ENCODE assay signal across 7 cellular contexts in genomic region chr5:173010547-173011464, GRCh38. TPM values are rescaled to one million over a fixed set of nuclear protein-coding genes. Genes with fewer than 3 reads are reported as not detected.
DNase-seq lines count a peak whose midpoint lies in the region; ATAC-seq lines count a peak whose summit lies in the region.

No MANE protein-coding gene starts in this region.

- peaks cover 55% of the 10 kb centered on the region for H3K4me1 Mint-ChIP-seq in central memory CD8-positive, alpha-beta T cell
- H3K4me1 Mint-ChIP-seq in activated naive CD4-positive, alpha-beta T cell treated with anti-CD3 and anti-CD28 coated beads, Interleukin-2, amount 10 ng/mL, durations not matched to agents 7 days and 5 days = peaks cover 2% of the 10 kb centered on the region

- H3K27ac Mint-ChIP-seq in central memory CD8-positive, alpha-beta T cell (ENCODE audit: low read depth) = peak overlapping the region; percentile 33
- no peak overlapping the region for H3K27ac Mint-ChIP-seq in activated naive CD4-positive, alpha-beta T cell treated with anti-CD3 and anti-CD28 coated beads, Interleukin-2, amount 10 ng/mL, durations not matched to agents 7 days and 5 days

- peak overlapping the region; percentile 30 for H3K27ac ChIP-seq in substantia nigra (ENCODE audit: low read depth, low read length, poor library complexity, severe bottlenecking)

- H3K27me3 Mint-ChIP-seq in central memory CD8-positive, alpha-beta T cell = no peaks in the 10 kb centered on the region
- H3K27me3 Mint-ChIP-seq in activated naive CD4-positive, alpha-beta T cell treated with anti-CD3 and anti-CD28 coated beads, Interleukin-2, amount 10 ng/mL, durations not matched to agents 7 days and 5 days = no peaks in the 10 kb centered on the region

- no peak overlapping the region for H3K4me3 Mint-ChIP-seq in central memory CD8-positive, alpha-beta T cell
- H3K4me3 Mint-ChIP-seq in activated naive CD4-positive, alpha-beta T cell treated with anti-CD3 and anti-CD28 coated beads, Interleukin-2, amount 10 ng/mL, durations not matched to agents 7 days and 5 days = no peak overlapping the region

- DNase-seq in central memory CD8-positive, alpha-beta T cell (ENCODE audit: low spot score in 2 of 2) = no peak
- DNase-seq in kidney tubule cell (ENCODE audit: low spot score) (peak; percentile 79), substantia nigra (lab: John Stamatoyannopoulos, UW) (peak in 39 of 49 donors; percentile 8 to 77 (median 35)), ureter (ENCODE audit: low spot score) (no peak), KG1 (lab: John Stamatoyannopoulos, UW) (no peak)
- no peak for DNase-seq in activated naive CD4-positive, alpha-beta T cell treated with anti-CD3 and anti-CD28 coated beads, Interleukin-2, amount 10 ng/mL, durations not matched to agents 7 days and 5 days

- peaks cover 11% of the 10 kb centered on the region for H3K36me3 Mint-ChIP-seq in central memory CD8-positive, alpha-beta T cell (ENCODE audit: insufficient read depth)
- H3K36me3 Mint-ChIP-seq in activated naive CD4-positive, alpha-beta T cell treated with anti-CD3 and anti-CD28 coated beads, Interleukin-2, amount 10 ng/mL, durations not matched to agents 7 days and 5 days = peaks cover 11% of the 10 kb centered on the region

- H3K9me3 Mint-ChIP-seq in central memory CD8-positive, alpha-beta T cell = no peaks in the 10 kb centered on the region
- no peaks in the 10 kb centered on the region for H3K9me3 Mint-ChIP-seq in activated naive CD4-positive, alpha-beta T cell treated with anti-CD3 and anti-CD28 coated beads, Interleukin-2, amount 10 ng/mL, durations not matched to agents 7 days and 5 days

- CTCF ChIA-PET in activated naive CD4-positive, alpha-beta T cell treated with anti-CD3 and anti-CD28 coated beads, Interleukin-2, amount 10 ng/mL, durations not matched to agents 7 days and 5 days (lab: Charles Lee) = interaction anchor here (1.3 to 1.5 kb wide), 3 partner anchors 8 to 180 kb away, joined by 3 to 5 read pairs (median 4); no protein-coding TSS in a partner anchor

- ATAC-seq in HG02870 (IDR thresholded peaks at IDR 0.05; ENCODE audit: unreplicated experiment) = peak; percentile 26
- ATAC-seq in central memory CD8-positive, alpha-beta T cell (replicated peaks; ENCODE audit: extremely low read depth, poor library complexity, severe bottlenecking) = no peak

RNA-seq across cellular contexts. Expression of gene ATP6V0E1, which starts 27.2 kb away (rescaled TPM):
- 208 TPM for total RNA-seq in ureter

RNA-seq across cellular contexts. Expression of gene CREBRF, which starts 45.3 kb away (rescaled TPM):
- 36.5 TPM for total RNA-seq in ureter

RNA-seq across cellular contexts. Expression of gene RPL26L1, which starts 51.6 kb away (rescaled TPM):
- total RNA-seq in ureter = 26.2 TPM

Comparison
In these comparisons a context has a peak if more than half of its experiments do, and no peak if none do; other contexts are left out.
1. DNase-seq: peak in kidney tubule cell (single experiment) and substantia nigra (39 of 49); none in central memory CD8-positive, alpha-beta T cell (0 of 2), ureter (single experiment), activated naive CD4-positive, alpha-beta T cell treated with anti-CD3 and anti-CD28 coated beads, Interleukin-2, amount 10 ng/mL, durations not matched to agents 7 days and 5 days (single experiment) and KG1 (single experiment).